11 cellular contexts compared by ENCODE assay signal in genomic region chr2:160582481-160583161, GRCh38.
A peak's percentile ranks its signal among the peaks of the same experiment; 100 is the strongest.
DNase-seq lines count a peak whose midpoint lies in the region; ATAC-seq and TF ChIP-seq lines count a peak whose summit lies in the region.
"Had no signal": no experiment of that assay in that cellular context is flagged by ENCODE, and none has a peak within 500 bp of the region (broad histone marks: within the 10 kb centered on the region; RNA-seq: fewer than 3 reads in every experiment).

No MANE protein-coding gene starts in this region.

- WGBS in mesodermal cell (ENCODE audit: insufficient coverage in 2 of 2), 2 experiments = 31 to 80% methylated on average over 1 to 2 of the region's 3 CpGs

- H3K9me3 ChIP-seq in MG63 (no peaks in the 10 kb centered on the region), mesodermal cell (ENCODE audit: control insufficient read depth, low read length) (no peaks in the 10 kb centered on the region)
- H3K9me3 ChIP-seq: tibial nerve had no signal

- DNase-seq in A172 (ENCODE audit: low spot score) = peak; percentile 50
- peak; percentile 47 for DNase-seq in MG63
- DNase-seq in epithelial cell of esophagus (ENCODE audit: low read depth) = peak; percentile 35
- DNase-seq in NCI-H82 (lab: John Stamatoyannopoulos, UW) = no peak
- no peak for DNase-seq in HUDEP-2 (lab: John Stamatoyannopoulos, UW; ENCODE audit: unreplicated experiment in 76 of 76)
- DNase-seq in activated CD4-positive, alpha-beta T cell treated with anti-CD3 and anti-CD28 coated beads, Interleukin-2, amount 50 U/mL, for 48 hours = no peak

- peaks cover 33% of the 10 kb centered on the region for H3K4me1 ChIP-seq in mesodermal cell (ENCODE audit: control insufficient read depth, insufficient read depth, low read length, poor library complexity, severe bottlenecking)

- ATAC-seq in HG03439 (IDR thresholded peaks at IDR 0.05; ENCODE audit: unreplicated experiment) = no peak

- no peak for TF ChIP-seq CTCF in epithelial cell of esophagus (IDR thresholded peaks at IDR 0.05; ENCODE audit: insufficient read depth, low read depth, low read length, missing control alignments)

- no peak overlapping the region for H3K4me3 ChIP-seq in MG63
- no peak overlapping the region for H3K4me3 ChIP-seq in epithelial cell of esophagus (ENCODE audit: low read length)
- no peak overlapping the region for H3K4me3 ChIP-seq in mesodermal cell (ENCODE audit: extremely low read depth, insufficient read depth, low read length, poor library complexity, severe bottlenecking)
- H3K4me3 ChIP-seq: skin epidermis, tibial nerve had no signal

- no peaks in the 10 kb centered on the region for H3K27me3 ChIP-seq in MG63
- H3K27me3 ChIP-seq: tibial nerve had no signal

- H3K36me3 ChIP-seq in MG63 (no peaks in the 10 kb centered on the region), mesodermal cell (ENCODE audit: control insufficient read depth, insufficient read depth, low read length) (no peaks in the 10 kb centered on the region)
- H3K36me3 ChIP-seq: tibial nerve had no signal

- H3K27ac ChIP-seq in mesodermal cell (ENCODE audit: low read depth, low read length, severe bottlenecking) = peak overlapping the region; percentile 78
- H3K27ac ChIP-seq: epithelial cell of prostate had no signal

Comparison
In these comparisons a context has a peak if more than half of its experiments do, and no peak if none do; other contexts are left out.
1. DNase-seq: peak in A172 (single experiment), MG63 (single experiment) and epithelial cell of esophagus (single experiment); none in NCI-H82 (single experiment), HUDEP-2 (0 of 76) and activated CD4-positive, alpha-beta T cell treated with anti-CD3 and anti-CD28 coated beads, Interleukin-2, amount 50 U/mL, for 48 hours (0 of 2).